8 cellular contexts compared by ENCODE assay signal in the genomic region with DNA sequence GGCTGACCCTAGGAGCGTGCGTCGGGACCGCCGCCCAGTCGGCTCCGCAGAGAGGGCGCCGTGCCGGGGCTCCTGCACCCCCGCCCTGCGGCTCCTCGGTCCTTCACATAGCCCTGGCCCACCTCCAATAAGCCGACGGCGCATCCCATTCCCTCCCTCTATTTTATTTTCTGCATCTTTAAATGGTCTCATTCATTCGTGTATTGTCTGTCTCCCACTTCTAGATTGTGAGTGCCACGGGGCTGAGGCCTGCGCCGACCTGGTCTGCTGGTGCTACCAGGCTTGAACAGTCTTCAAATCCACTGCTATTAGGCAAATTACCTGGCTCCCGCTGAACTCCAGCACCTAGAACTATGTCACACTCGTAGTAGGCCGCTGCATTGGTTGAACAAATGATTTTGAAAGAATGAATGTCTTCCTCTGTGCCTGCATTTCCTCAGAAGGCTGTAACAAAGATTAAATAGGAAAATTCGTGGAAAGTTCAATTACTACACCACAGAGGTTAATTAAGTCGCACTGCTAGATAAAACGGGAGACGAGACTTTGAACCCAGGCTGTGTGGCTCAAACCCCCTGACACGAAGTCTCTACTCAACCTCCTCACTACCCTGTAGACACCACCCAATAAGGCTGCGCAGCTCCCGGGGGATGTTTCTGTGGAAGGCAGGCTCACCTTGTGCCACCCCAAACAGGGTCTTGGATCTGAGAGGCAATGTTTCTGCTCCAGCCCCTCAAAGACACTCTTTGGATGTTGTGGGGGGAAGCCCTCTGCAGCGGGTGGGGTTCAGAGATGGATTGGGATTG. TPM values are rescaled to one million over a fixed set of nuclear protein-coding genes. Genes with fewer than 3 reads are reported as not detected.
A peak's percentile ranks its signal among the peaks of the same experiment; 100 is the strongest.
DNase-seq lines count a peak whose midpoint lies in the region; TF ChIP-seq lines count a peak whose summit lies in the region.

No MANE protein-coding gene starts in this region.

- no peak overlapping the region for H3K27ac ChIP-seq in thymus (ENCODE audit: low read depth)

- H3K27me3 Mint-ChIP-seq in activated CD4-positive, alpha-beta T cell treated with anti-CD3 and anti-CD28 coated beads, Interleukin-2, amount 10 ng/mL, durations not matched to agents 7 days and 5 days = no peaks in the 10 kb centered on the region

- no peak for TF ChIP-seq CTCF in astrocyte of the spinal cord (IDR thresholded peaks at IDR 0.05; ENCODE audit: low read depth, low read length)

- H3K9me3 ChIP-seq in thymus (ENCODE audit: control insufficient read depth) = no peaks in the 10 kb centered on the region

- H3K4me1 Mint-ChIP-seq in activated CD4-positive, alpha-beta T cell treated with anti-CD3 and anti-CD28 coated beads, Interleukin-2, amount 10 ng/mL, durations not matched to agents 7 days and 5 days = peaks cover 42% of the 10 kb centered on the region

- H3K36me3 ChIP-seq in thymus (ENCODE audit: control insufficient read depth, insufficient read depth) = no peaks in the 10 kb centered on the region

- CTCF ChIA-PET in activated CD4-positive, alpha-beta T cell treated with anti-CD3 and anti-CD28 coated beads, Interleukin-2, amount 10 ng/mL, durations not matched to agents 7 days and 5 days (lab: Charles Lee) = interaction anchor here (1.4 to 11.3 kb wide), 5 partner anchors 19 to 54 kb away, joined by 4 to 162 read pairs (median 13); a partner anchor contains a TSS

- peaks cover 4% of the 10 kb centered on the region for H3K27me3 ChIP-seq in thymus (ENCODE audit: control insufficient read depth, insufficient read depth)

- H3K9me3 Mint-ChIP-seq in activated CD4-positive, alpha-beta T cell treated with anti-CD3 and anti-CD28 coated beads, Interleukin-2, amount 10 ng/mL, durations not matched to agents 7 days and 5 days = no peaks in the 10 kb centered on the region

- in situ Hi-C loops in astrocyte of the spinal cord (cut with HindIII; ENCODE audit: low sequenced_read_pairs) = no loop called here

- H3K36me3 Mint-ChIP-seq in activated CD4-positive, alpha-beta T cell treated with anti-CD3 and anti-CD28 coated beads, Interleukin-2, amount 10 ng/mL, durations not matched to agents 7 days and 5 days (ENCODE audit: low read depth) = peaks cover 9% of the 10 kb centered on the region

- H3K4me3 Mint-ChIP-seq in activated CD4-positive, alpha-beta T cell treated with anti-CD3 and anti-CD28 coated beads, Interleukin-2, amount 10 ng/mL, durations not matched to agents 7 days and 5 days = peak overlapping the region; percentile 68

- peak overlapping the region; percentile 46 for H3K27ac Mint-ChIP-seq in activated CD4-positive, alpha-beta T cell treated with anti-CD3 and anti-CD28 coated beads, Interleukin-2, amount 10 ng/mL, durations not matched to agents 7 days and 5 days

- DNase-seq in activated CD4-positive, alpha-beta T cell treated with anti-CD3 and anti-CD28 coated beads, Interleukin-2, amount 10 ng/mL, durations not matched to agents 7 days and 5 days = no peak
- no peak for DNase-seq in activated CD4-positive, alpha-beta T cell treated with anti-CD3 and anti-CD28 coated beads for 1 hour
- DNase-seq in astrocyte of the spinal cord (ENCODE audit: low read depth, low spot score) (no peak), left kidney (ENCODE audit: low read depth, low spot score) (peak; percentile 40), HCEC 1CT (no peak), occipital lobe (lab: John Stamatoyannopoulos, UW) (no peak)
- no peak for DNase-seq in activated CD4-positive, alpha-beta T cell treated with anti-CD3 and anti-CD28 coated beads for 4 hours

- POLR2A ChIA-PET in activated CD4-positive, alpha-beta T cell treated with anti-CD3 and anti-CD28 coated beads, Interleukin-2, amount 10 ng/mL, durations not matched to agents 7 days and 5 days (lab: Charles Lee) = no interaction called here

- H3K4me1 ChIP-seq in thymus (ENCODE audit: control insufficient read depth, insufficient read depth, low read length) = peaks cover 31% of the 10 kb centered on the region

- WGBS in thymus = 75% methylated on average over 31 of the region's 31 CpGs

- H3K4me3 ChIP-seq in astrocyte of the spinal cord (ENCODE audit: low read depth, low read length) (peak overlapping the region; percentile 31), thymus (ENCODE audit: low read length) (peak overlapping the region; percentile 74)

RNA-seq across cellular contexts. Expression of a gene that starts 1.2 kb away (rescaled TPM):
- total RNA-seq in activated CD4-positive, alpha-beta T cell treated with anti-CD3 and anti-CD28 coated beads, Interleukin-2, amount 10 ng/mL, durations not matched to agents 7 days and 5 days = 10 to 100 TPM; 81.1 to 86.0 TPM
- 105 TPM for polyA plus RNA-seq in thymus
- 74.2 TPM for total RNA-seq in occipital lobe

RNA-seq across cellular contexts. Expression of a gene that starts 3.4 kb away (rescaled TPM):
- total RNA-seq in activated CD4-positive, alpha-beta T cell treated with anti-CD3 and anti-CD28 coated beads, Interleukin-2, amount 10 ng/mL, durations not matched to agents 7 days and 5 days = 10 to 100 TPM; 11.6 to 12.4 TPM
- polyA plus RNA-seq in thymus = 7.3 TPM
- total RNA-seq in occipital lobe = 9.2 TPM

RNA-seq across cellular contexts. Expression of a gene that starts 7.0 kb away (rescaled TPM):
- total RNA-seq in activated CD4-positive, alpha-beta T cell treated with anti-CD3 and anti-CD28 coated beads, Interleukin-2, amount 10 ng/mL, durations not matched to agents 7 days and 5 days = 10 to 100 TPM; 21.9 to 24.8 TPM
- polyA plus RNA-seq in thymus = 128 TPM
- total RNA-seq in occipital lobe = 17.5 TPM

RNA-seq across cellular contexts. Expression of a gene that starts 13.5 kb away (rescaled TPM):
- total RNA-seq in activated CD4-positive, alpha-beta T cell treated with anti-CD3 and anti-CD28 coated beads, Interleukin-2, amount 10 ng/mL, durations not matched to agents 7 days and 5 days = 10 to 100 TPM; 51.1 to 60.3 TPM
- polyA plus RNA-seq in thymus = 70.2 TPM
- total RNA-seq in occipital lobe = 9.5 TPM

RNA-seq across cellular contexts. Expression of a gene that starts 17.6 kb away (rescaled TPM):
- 10 to 100 TPM; 39.5 to 40.5 TPM for total RNA-seq in activated CD4-positive, alpha-beta T cell treated with anti-CD3 and anti-CD28 coated beads, Interleukin-2, amount 10 ng/mL, durations not matched to agents 7 days and 5 days
- polyA plus RNA-seq in thymus = 134 TPM
- 5.6 TPM for total RNA-seq in occipital lobe
